32 cellular contexts compared by ENCODE assay signal in genomic region chr10:31296754-31297153, GRCh38.
"Had no signal": no experiment of that assay in that cellular context is flagged by ENCODE, and none has a peak within 500 bp of the region (broad histone marks: within the 10 kb centered on the region; RNA-seq: fewer than 3 reads in every experiment).

No MANE protein-coding gene starts in this region.

- H2AFZ ChIP-seq: hepatocyte had no signal

- H3K27me3 ChIP-seq: adrenal gland, breast epithelium, cardiac muscle cell, colonic mucosa, esophagus squamous epithelium, gastroesophageal sphincter, heart right ventricle, hepatocyte had no signal

- H3K79me2 ChIP-seq: hepatocyte had no signal

- H3K4me3 ChIP-seq: adrenal gland, breast epithelium, cardiac muscle cell, colonic mucosa, esophagus squamous epithelium, gastroesophageal sphincter, heart right ventricle, hepatocyte had no signal

- FAIRE-seq: endometrium, endothelial cell of umbilical vein had no signal

- DNase-seq: activated CD4-positive, alpha-beta memory T cell treated with anti-CD3 and anti-CD28 coated beads for 36 hours; activated CD4-positive, alpha-beta T cell treated with anti-CD3 and anti-CD28 coated beads for 36 hours; activated CD4-positive, alpha-beta T cell treated with anti-CD3 and anti-CD28 coated beads, Interleukin-2, amount 10 ng/mL, durations not matched to agents 24 days and 14 days; activated CD4-positive, CD25-positive, alpha-beta regulatory T cell; activated CD4-positive, CD25-positive, alpha-beta regulatory T cell treated with anti-CD3 and anti-CD28 coated beads, Interleukin-2, amount 50 U/mL, for 72 hours; activated CD8-positive, alpha-beta memory T cell treated with anti-CD3 and anti-CD28 coated beads, Interleukin-2, amount 10 ng/mL, durations not matched to agents 7 days and 5 days; activated CD8-positive, alpha-beta memory T cell treated with anti-CD3 and anti-CD28 coated beads, Interleukin-2, amount 50 U/mL, for 4 hours; activated CD8-positive, alpha-beta T cell treated with anti-CD3 and anti-CD28 coated beads, Interleukin-2, amount 10 ng/mL, durations not matched to agents 7 days and 5 days; activated effector memory CD4-positive, alpha-beta T cell treated with anti-CD3 and anti-CD28 coated beads, Interleukin-2, amount 50 U/mL, for 16 hours; activated naive CD4-positive, alpha-beta T cell treated with anti-CD3 and anti-CD28 coated beads for 36 hours; activated naive CD8-positive, alpha-beta T cell treated with anti-CD3 and anti-CD28 coated beads for 36 hours; activated naive CD8-positive, alpha-beta T cell treated with anti-CD3 and anti-CD28 coated beads, Interleukin-2, amount 50 U/mL, for 24 hours; activated T-cell treated with anti-CD3 and anti-CD28 coated beads, Interleukin-2, amount 50 U/mL, for 1 hour; activated T-cell treated with anti-CD3 and anti-CD28 coated beads, Interleukin-2, amount 50 U/mL, for 48 hours; adrenal gland; amygdala; aorta; central memory CD4-positive, alpha-beta T cell; cerebellar nuclear complex; colonic mucosa; effector CD8-positive, alpha-beta T cell; esophagus squamous epithelium; foreskin melanocyte; heart right ventricle; T-helper 2 cell had no signal

- H3K4me2 ChIP-seq: hepatocyte had no signal

- H3K27ac ChIP-seq: adrenal gland, breast epithelium, cardiac muscle cell, colonic mucosa, epithelial cell of prostate, esophagus squamous epithelium, gastroesophageal sphincter, heart right ventricle, hepatocyte had no signal

- H3K36me3 ChIP-seq: adrenal gland, breast epithelium, cardiac muscle cell, colonic mucosa, esophagus squamous epithelium, gastroesophageal sphincter, heart right ventricle had no signal

- ATAC-seq: activated CD4-positive, alpha-beta T cell treated with anti-CD3 and anti-CD28 coated beads for 36 hours; activated CD8-positive, alpha-beta memory T cell treated with anti-CD3 and anti-CD28 coated beads, Interleukin-2, amount 10 ng/mL, durations not matched to agents 7 days and 5 days; activated CD8-positive, alpha-beta T cell treated with anti-CD3 and anti-CD28 coated beads, Interleukin-2, amount 10 ng/mL, durations not matched to agents 7 days and 5 days; activated naive CD8-positive, alpha-beta T cell treated with anti-CD3 and anti-CD28 coated beads, Interleukin-2, amount 50 U/mL, for 24 hours; gastroesophageal sphincter; heart right ventricle had no signal

- H3K4me1 ChIP-seq: adrenal gland, breast epithelium, colonic mucosa, esophagus squamous epithelium, gastroesophageal sphincter had no signal

- H3K9me3 ChIP-seq: adrenal gland, breast epithelium, colonic mucosa, esophagus squamous epithelium, gastroesophageal sphincter, heart right ventricle had no signal
